ENCODE assay signal across 11 cellular contexts in the genomic region with DNA sequence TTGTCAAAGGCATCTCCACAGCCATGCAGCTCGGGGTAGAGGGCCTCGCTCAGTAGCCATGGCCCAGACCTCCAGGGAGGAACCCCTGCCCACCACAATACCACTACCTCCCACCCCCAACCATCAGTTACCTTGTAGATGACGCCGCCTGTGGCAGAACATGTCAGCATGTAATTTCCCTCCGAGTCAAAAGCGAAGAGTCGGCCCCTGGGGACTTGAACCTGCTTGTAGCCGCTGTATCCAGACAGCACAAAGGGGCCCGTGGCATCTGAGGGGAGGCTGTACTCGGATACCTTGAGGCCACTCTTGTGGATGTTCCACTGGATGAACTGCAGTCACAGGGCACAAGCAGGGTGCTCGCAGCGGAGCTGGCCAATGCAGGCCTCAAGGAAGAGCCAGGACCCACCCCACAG. TPM values are rescaled to one million over a fixed set of nuclear protein-coding genes. Genes with fewer than 3 reads are reported as not detected.
DNase-seq lines count a peak whose midpoint lies in the region; ATAC-seq and TF ChIP-seq lines count a peak whose summit lies in the region.
"Had no signal": no experiment of that assay in that cellular context is flagged by ENCODE, and none has a peak within 500 bp of the region (broad histone marks: within the 10 kb centered on the region; RNA-seq: fewer than 3 reads in every experiment).

No MANE protein-coding gene starts in this region.

- no peaks in the 10 kb centered on the region for H3K4me1 ChIP-seq in PC-3 (ENCODE audit: insufficient read depth, low read length)

- DNase-seq in NCI-H510A treated with DMSO at 0.1 percent for 48 hours (lab: John Stamatoyannopoulos, UW) (no peak), PC-3 (no peak), T1000 (lab: John Stamatoyannopoulos, UW) (no peak)
- no peak for DNase-seq in activated naive CD4-positive, alpha-beta T cell treated with anti-CD3 and anti-CD28 coated beads, Interleukin-2, amount 50 U/mL, for 16 hours
- DNase-seq: left colon, testis had no signal

- no peaks in the 10 kb centered on the region for H3K27me3 ChIP-seq in PC-3 (ENCODE audit: low read length)
- H3K27me3 ChIP-seq: neutrophil, testis had no signal

- peak overlapping the region in 1 of 4 donors; percentile 1 for H3K4me3 Mint-ChIP-seq in IgD-negative memory B cell

- H3K36me3 ChIP-seq in PC-3 (ENCODE audit: low read depth, low read length), result peaks cover 10% of the 10 kb centered on the region; the same call in 1 of the 2 replicates

- H3K27ac ChIP-seq in PC-3 (ENCODE audit: low read length), result no peak overlapping the region
- H3K27ac ChIP-seq: neutrophil, testis had no signal

- no peaks in the 10 kb centered on the region for H3K27me3 Mint-ChIP-seq in IgD-negative memory B cell

- POLR2A ChIA-PET in PC-3 (lab: Charles Lee; ENCODE audit: unreplicated experiment), result no interaction called here

- peak; percentile 31 for TF ChIP-seq POLR2A in GM15510 (IDR thresholded peaks at IDR 0.05; ENCODE audit: borderline replicate concordance, extremely low read depth, insufficient read length)

- peaks cover 6% of the 10 kb centered on the region; the same call in 1 of the 2 replicates for H3K9me3 ChIP-seq in PC-3 (ENCODE audit: low read length)
- H3K9me3 ChIP-seq: testis had no signal

- no peaks in the 10 kb centered on the region for H3K79me2 ChIP-seq in PC-3 (ENCODE audit: low read length)

- H3K27ac Mint-ChIP-seq in IgD-negative memory B cell, result peak overlapping the region in 2 of 3 donors; percentile 25 to 53

- ATAC-seq in GM19035 (IDR thresholded peaks at IDR 0.05; ENCODE audit: unreplicated experiment), result peak; percentile 58
- ATAC-seq in HG02763 (IDR thresholded peaks at IDR 0.05; ENCODE audit: unreplicated experiment), result peak; percentile 48
- no peak for ATAC-seq in PC-3
- ATAC-seq: left colon had no signal

- H3K4me3 ChIP-seq in PC-3 (ENCODE audit: low read length), result no peak overlapping the region
- H3K4me3 ChIP-seq: testis had no signal

- BruUV-seq in PC-3 (replicated peaks; lab: Mats Ljungman, UMichigan), result no TSS peak

- H4K20me1 ChIP-seq in PC-3 (ENCODE audit: low read length), result no peaks in the 10 kb centered on the region

- no peak for TF ChIP-seq CTCF in PC-3 (conservative IDR thresholded peaks at IDR 0.05; ENCODE audit: low read depth, low read length)

- H3K4me1 Mint-ChIP-seq in IgD-negative memory B cell, result peaks cover 12 to 21% (median 14%) of the 10 kb centered on the region in 3 donors

- no peaks in the 10 kb centered on the region for H3K9me2 ChIP-seq in PC-3 (replicated peaks; ENCODE audit: low read length)

- intact Hi-C loops in PC-3 (cut with micrococcal nuclease), result no loop called here

- H3K9me3 Mint-ChIP-seq in IgD-negative memory B cell, result peaks cover 0 to 7% (median 4%) of the 10 kb centered on the region in 3 donors

- peaks cover 45% of the 10 kb centered on the region for H3K36me3 Mint-ChIP-seq in IgD-negative memory B cell

- H3K9ac ChIP-seq in PC-3 (ENCODE audit: low read length), result no peak overlapping the region

- H3K4me2 ChIP-seq in PC-3 (ENCODE audit: low read length), result no peak overlapping the region

- no peak overlapping the region for H2AFZ ChIP-seq in PC-3 (ENCODE audit: low read length)

- CTCF ChIA-PET in PC-3 (lab: Charles Lee), result no interaction called here

- H3F3A ChIP-seq in PC-3 (ENCODE audit: low read length, unreplicated experiment), result no peaks in the 10 kb centered on the region

RNA-seq across cellular contexts. Expression of a gene that starts 16.3 kb away (rescaled TPM):
- polyA plus RNA-seq in IgD-negative memory B cell, result 39.5 TPM
- 48.2 and 66.8 TPM in 2 replicates for total RNA-seq in PC-3 (2014; rRNA removed)

RNA-seq across cellular contexts. Expression of a gene that starts 24.5 kb away (rescaled TPM):
- 5.9 TPM for polyA plus RNA-seq in IgD-negative memory B cell
- total RNA-seq in PC-3 (2014; rRNA removed), result 12.3 and 23.0 TPM in 2 replicates

RNA-seq across cellular contexts. Expression of a gene that starts 39.0 kb away (rescaled TPM):
- 34.7 TPM for polyA plus RNA-seq in IgD-negative memory B cell
- total RNA-seq in PC-3 (2014; rRNA removed), result 0.52 TPM in 1 of 2 replicates, not detected in the other

RNA-seq across cellular contexts. Expression of a gene that starts 46.8 kb away (rescaled TPM):
- polyA plus RNA-seq in IgD-negative memory B cell, result not detected
- not detected in 2 replicates for total RNA-seq in PC-3 (2014; rRNA removed)
- total RNA-seq: left colon had no signal
